In the genomic region with DNA sequence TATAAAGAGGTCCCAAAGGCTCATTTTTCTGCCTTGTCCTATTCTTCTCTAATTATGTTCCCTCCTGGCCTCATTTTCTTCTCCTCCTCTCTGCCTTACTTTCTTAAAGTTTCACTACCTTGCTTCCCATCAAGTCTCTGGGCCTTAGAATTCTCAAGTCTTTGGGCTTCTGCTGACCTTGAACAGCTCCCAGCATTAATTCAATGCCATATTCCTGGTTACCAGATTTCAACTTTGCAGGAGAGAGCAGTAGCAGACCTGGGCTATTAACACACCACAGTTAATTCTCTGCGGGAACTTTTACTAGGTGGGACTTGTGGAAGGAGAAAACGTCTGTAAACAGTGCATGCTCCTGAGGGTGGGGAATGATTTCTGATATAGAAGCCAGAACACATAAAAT, we compare ENCODE assay signal across 26 cellular contexts.
DNase-seq lines count a peak whose midpoint lies in the region; ATAC-seq, FAIRE-seq and TF ChIP-seq lines count a peak whose summit lies in the region.
"Had no signal": no experiment of that assay in that cellular context is flagged by ENCODE, and none has a peak within 500 bp of the region (broad histone marks: within the 10 kb centered on the region; RNA-seq: fewer than 3 reads in every experiment).

No MANE protein-coding gene starts in this region.

- H3K9me3 ChIP-seq in WERI-Rb-1 (ENCODE audit: severe bottlenecking) (no peaks in the 10 kb centered on the region), aorta (ENCODE audit: control insufficient read depth, low read length) (no peaks in the 10 kb centered on the region), pancreas (no peaks in the 10 kb centered on the region)
- H3K9me3 ChIP-seq: ovary, right lobe of liver had no signal

- H3K27ac ChIP-seq in WERI-Rb-1 (peak overlapping the region; percentile 99), aorta (ENCODE audit: low read depth in 1 of 2, low read length in 2 of 2) (no peak overlapping the region), pancreas (no peak overlapping the region)
- H3K27ac ChIP-seq: brain microvascular endothelial cell, ovary, Peyer's patch, right lobe of liver had no signal

- FAIRE-seq in pancreas (lab: Jason Lieb, UNC): no peak
- FAIRE-seq: H54 had no signal

- no peak for ATAC-seq in stimulated activated naive B cell treated with anti-CD40 and anti-IgM and Interleukin-4, amounts not matched to agents 10 μg/mL and 1 μg/mL and 100 μg/mL, for 72 hours (replicated peaks)
- ATAC-seq in aorta (ENCODE audit: low FRiP score): no peak
- ATAC-seq in pancreas: no peak
- ATAC-seq: activated T-cell treated with anti-CD3 and anti-CD28 coated beads, Interleukin-2, amount 50 U/mL, for 4 hours; left colon; right lobe of liver; stimulated activated memory B cell treated with anti-CD40 and anti-IgM and Interleukin-4, amounts not matched to agents 10 μg/mL and 1 μg/mL and 100 μg/mL, for 72 hours had no signal

- no peaks in the 10 kb centered on the region for H3K9me3 Mint-ChIP-seq in nephron
- H3K9me3 Mint-ChIP-seq in stimulated activated naive B cell treated with anti-CD40 and anti-IgM and Interleukin-4, amounts not matched to agents 10 μg/mL and 1 μg/mL and 100 μg/mL, for 72 hours: peaks cover 0 to 2% of the 10 kb centered on the region in 2 donors
- H3K9me3 Mint-ChIP-seq: activated B cell treated with CpG ODN at 0.5 μM for 24 hours; activated T-cell treated with anti-CD3 and anti-CD28 coated beads, Interleukin-2, amount 50 U/mL, for 4 hours had no signal

- no peaks in the 10 kb centered on the region for H3K27me3 ChIP-seq in WERI-Rb-1 (ENCODE audit: insufficient read depth, low read depth, severe bottlenecking)
- no peaks in the 10 kb centered on the region for H3K27me3 ChIP-seq in aorta (ENCODE audit: control insufficient read depth in 1 of 2, insufficient read depth in 2 of 2, low read length in 1 of 2)
- H3K27me3 ChIP-seq in pancreas: peaks cover 0 to 19% (median 7%) of the 10 kb centered on the region in 4 donors
- H3K27me3 ChIP-seq: ovary had no signal

- DNase-seq in WERI-Rb-1 (no peak), fibroblast of pulmonary artery (ENCODE audit: low read depth) (no peak), aorta (no peak), pancreas (no peak)
- no peak for DNase-seq in stimulated activated naive B cell treated with anti-CD40 and anti-IgM and Interleukin-4, amounts not matched to agents 10 μg/mL and 1 μg/mL and 100 μg/mL, for 72 hours
- DNase-seq in activated effector memory CD4-positive, alpha-beta T cell treated with anti-CD3 and anti-CD28 coated beads, Interleukin-2, amount 50 U/mL, for 16 hours: no peak
- DNase-seq: activated B cell treated with CpG ODN at 0.5 μM for 24 hours; activated CD4-positive, alpha-beta T cell treated with anti-CD3 and anti-CD28 coated beads, Interleukin-2, amount 50 U/mL, for 1 hour; activated T-cell treated with anti-CD3 and anti-CD28 coated beads, Interleukin-2, amount 50 U/mL, for 4 hours; brain microvascular endothelial cell; DMS153; glutamatergic neuron; KBM-7; left colon; mesenchymal stem cell; MM.1S; naive B cell; NCI-H2029; NCI-H524 treated with DMSO at 0.1 percent for 48 hours; ovary; Peyer's patch; right lobe of liver; stimulated activated CD4-positive, alpha-beta T cell treated with anti-CD3 and anti-CD28 coated beads, Interleukin-4, amount 100 ng/mL, for 4 hours had no signal

- H3K4me1 ChIP-seq in aorta (ENCODE audit: control insufficient read depth in 1 of 2, insufficient read depth in 2 of 2, low read length in 2 of 2) (no peaks in the 10 kb centered on the region), pancreas (peaks cover 0 to 3% (median 0%) of the 10 kb centered on the region in 3 donors)
- H3K4me1 ChIP-seq: Peyer's patch had no signal

- TF ChIP-seq CTCF in WERI-Rb-1 (IDR thresholded peaks at IDR 0.05; ENCODE audit: low read depth, low read length) (no peak), fibroblast of pulmonary artery (IDR thresholded peaks at IDR 0.05; ENCODE audit: low read length, missing control alignments) (no peak), nephron (IDR thresholded peaks at IDR 0.05; ENCODE audit: unreplicated experiment in 3 of 3) (no peak), pancreas (IDR thresholded peaks at IDR 0.05) (no peak)

- intact Hi-C loops in aorta (cut with DNase I) (loop anchor here (2.0 to 10.0 kb wide), 4 partner anchors 217 to 1371 kb away; partner anchors contain the start of gene MEIS2 (in 1 of the 2)), pancreas (cut with DNase I) (loop anchor here in 1 of 3 donors (10.0 kb wide), 1 partner anchor 219 kb away; the partner anchor contains the start of gene MEIS2)

- H3K4me1 Mint-ChIP-seq in nephron: peaks cover 77% of the 10 kb centered on the region
- H3K4me1 Mint-ChIP-seq in stimulated activated naive B cell treated with anti-CD40 and anti-IgM and Interleukin-4, amounts not matched to agents 10 μg/mL and 1 μg/mL and 100 μg/mL, for 72 hours: peaks cover 2 to 24% of the 10 kb centered on the region in 2 donors

- peak overlapping the region; percentile 78 to 86 (median 84) for H3K4me3 Mint-ChIP-seq in nephron
- H3K4me3 Mint-ChIP-seq in stimulated activated naive B cell treated with anti-CD40 and anti-IgM and Interleukin-4, amounts not matched to agents 10 μg/mL and 1 μg/mL and 100 μg/mL, for 72 hours: no peak overlapping the region
- H3K4me3 Mint-ChIP-seq: activated B cell treated with CpG ODN at 0.5 μM for 24 hours; activated T-cell treated with anti-CD3 and anti-CD28 coated beads, Interleukin-2, amount 50 U/mL, for 4 hours; stimulated activated memory B cell treated with anti-CD40 and anti-IgM and Interleukin-4, amounts not matched to agents 10 μg/mL and 1 μg/mL and 100 μg/mL, for 72 hours had no signal

- H3K27me3 Mint-ChIP-seq in nephron (ENCODE audit: low read depth): peaks cover 88% of the 10 kb centered on the region
- H3K27me3 Mint-ChIP-seq in stimulated activated naive B cell treated with anti-CD40 and anti-IgM and Interleukin-4, amounts not matched to agents 10 μg/mL and 1 μg/mL and 100 μg/mL, for 72 hours: peaks cover 78 to 98% of the 10 kb centered on the region in 2 donors

- peaks cover 9% of the 10 kb centered on the region for H3K36me3 Mint-ChIP-seq in nephron (ENCODE audit: low read depth)
- peaks cover 0 to 3% of the 10 kb centered on the region in 2 donors for H3K36me3 Mint-ChIP-seq in stimulated activated naive B cell treated with anti-CD40 and anti-IgM and Interleukin-4, amounts not matched to agents 10 μg/mL and 1 μg/mL and 100 μg/mL, for 72 hours
- H3K36me3 Mint-ChIP-seq: stimulated activated memory B cell treated with anti-CD40 and anti-IgM and Interleukin-4, amounts not matched to agents 10 μg/mL and 1 μg/mL and 100 μg/mL, for 72 hours had no signal

- 87 to 89% methylated on average over 2 of the region's 2 CpGs for WGBS in aorta, 2 donors
- WGBS in pancreas, 2 donors: 63 to 65% methylated on average over 2 of the region's 2 CpGs

- H3K36me3 ChIP-seq in WERI-Rb-1 (peaks cover 5% of the 10 kb centered on the region), aorta (ENCODE audit: control insufficient read depth in 1 of 2, insufficient read depth in 2 of 2, low read length in 1 of 2) (no peaks in the 10 kb centered on the region), pancreas (no peaks in the 10 kb centered on the region)
- H3K36me3 ChIP-seq: brain microvascular endothelial cell, ovary, Peyer's patch, right lobe of liver had no signal

- H3K27ac Mint-ChIP-seq in nephron: peak overlapping the region; percentile 81 to 98 (median 94)
- H3K27ac Mint-ChIP-seq in stimulated activated naive B cell treated with anti-CD40 and anti-IgM and Interleukin-4, amounts not matched to agents 10 μg/mL and 1 μg/mL and 100 μg/mL, for 72 hours: peak overlapping the region; percentile 37
- H3K27ac Mint-ChIP-seq: activated B cell treated with CpG ODN at 0.5 μM for 24 hours; stimulated activated memory B cell treated with anti-CD40 and anti-IgM and Interleukin-4, amounts not matched to agents 10 μg/mL and 1 μg/mL and 100 μg/mL, for 72 hours had no signal

- H3K4me3 ChIP-seq in WERI-Rb-1 (ENCODE audit: low read depth, low read length) (peak overlapping the region; percentile 59), fibroblast of pulmonary artery (replicated peaks; ENCODE audit: low read depth, low read length) (peak overlapping the region; percentile 5), aorta (ENCODE audit: low read length in 2 of 2) (no peak overlapping the region), pancreas (no peak overlapping the region)
- H3K4me3 ChIP-seq: ovary, Peyer's patch, right lobe of liver had no signal

Comparison
In these comparisons a context has a peak if more than half of its experiments do, and no peak if none do; other contexts are left out.
1. H3K4me3 ChIP-seq: peak in WERI-Rb-1 (single experiment) and fibroblast of pulmonary artery (single experiment); none in aorta (0 of 2) and pancreas (0 of 4).
2. H3K4me3 Mint-ChIP-seq: peak in nephron (3 of 3); none in stimulated activated naive B cell treated with anti-CD40 and anti-IgM and Interleukin-4, amounts not matched to agents 10 μg/mL and 1 μg/mL and 100 μg/mL, for 72 hours (0 of 2).